1 cellular context compared by ENCODE assay signal in the genomic region with DNA sequence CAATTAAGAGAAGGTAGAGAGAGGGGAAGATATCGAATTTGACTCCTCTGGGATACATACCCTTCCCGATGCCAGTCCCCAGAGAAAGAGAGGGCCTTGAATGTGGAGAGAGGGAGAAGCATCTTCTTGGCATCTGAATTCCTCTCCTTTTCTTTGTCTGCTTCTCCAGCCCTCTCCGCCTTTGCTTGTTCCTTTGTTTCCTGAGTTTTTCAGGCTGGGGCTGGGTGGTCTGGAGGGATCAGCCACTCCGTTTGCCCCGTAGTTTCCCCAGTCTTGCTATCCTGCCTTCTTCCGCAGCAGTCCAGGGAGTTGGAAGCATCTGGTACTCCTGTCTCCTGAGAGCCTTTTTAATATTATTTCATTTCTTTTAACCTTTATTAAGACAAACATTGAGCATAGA.
TF ChIP-seq lines count a peak whose summit lies in the region.

No MANE protein-coding gene starts in this region.

TF ChIP-seq in GM23338, 12 proteins besides CTCF, POLR2A, EP300 and RAD21 (continued from another document):
- TF ChIP-seq ZNF462 (CRISPR knock-in tag; IDR thresholded peaks at IDR 0.05) (no peak), ZNF331 (CRISPR knock-in tag; IDR thresholded peaks at IDR 0.05; ENCODE audit: low read depth) (no peak), POLR2AphosphoS5 (IDR thresholded peaks at IDR 0.05; ENCODE audit: low read depth) (no peak)
